ENCODE assay signal across 26 cellular contexts in the genomic region with DNA sequence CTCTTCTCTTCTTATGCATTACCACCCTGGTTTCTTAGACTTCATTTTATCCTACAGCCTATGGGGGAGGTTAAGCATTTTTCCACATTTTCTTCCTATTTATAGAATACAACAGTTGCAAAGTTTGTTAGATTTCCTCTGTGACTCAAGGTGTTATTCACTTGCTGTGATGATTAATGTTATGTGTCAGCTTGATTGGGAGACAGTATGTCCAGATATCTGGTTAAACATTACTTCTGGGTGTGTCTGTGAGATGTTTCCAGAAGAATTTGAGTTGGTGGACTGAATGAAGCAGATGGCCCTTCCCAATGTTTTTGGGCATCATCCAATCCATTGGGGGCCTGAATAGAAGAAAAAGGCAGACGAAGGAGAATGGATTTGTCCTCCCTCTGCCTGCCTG.
DNase-seq lines count a peak whose midpoint lies in the region; ATAC-seq and TF ChIP-seq lines count a peak whose summit lies in the region.
"Had no signal": no experiment of that assay in that cellular context is flagged by ENCODE, and none has a peak within 500 bp of the region (broad histone marks: within the 10 kb centered on the region; RNA-seq: fewer than 3 reads in every experiment).

No MANE protein-coding gene starts in this region.

- 67% methylated on average over 1 of the region's 1 CpG for WGBS in hepatocyte (ENCODE audit: low lambda C conversion rate, missing lambda C conversion rate)
- 32 to 92% (median 39%) methylated on average over 1 of the region's 1 CpG for WGBS in heart left ventricle, 4 donors

- peak; percentile 44 for DNase-seq in Caki2 (ENCODE audit: low read depth)
- peak; percentile 19 for DNase-seq in RKO (ENCODE audit: low spot score)
- DNase-seq in epithelial cell of proximal tubule (ENCODE audit: low read depth): peak; percentile 59
- DNase-seq in neural crest cell (ENCODE audit: low read depth, low spot score): no peak
- DNase-seq in SJCRH30: no peak
- DNase-seq in hepatocyte (ENCODE audit: low spot score): no peak
- no peak for DNase-seq in heart left ventricle
- DNase-seq: activated CD4-positive, alpha-beta T cell treated with anti-CD3 and anti-CD28 coated beads for 48 hours; activated naive CD4-positive, alpha-beta T cell treated with anti-CD3 and anti-CD28 coated beads, Interleukin-2, amount 50 U/mL, for 16 hours; activated T-cell treated with anti-CD3 and anti-CD28 coated beads, Interleukin-2, amount 50 U/mL, for 72 hours; CD4-positive, alpha-beta T cell; GF-D8; mesendoderm; naive thymus-derived CD8-positive, alpha-beta T cell; NCI-H1048; NCI-H1930; NCI-H226; OCI-M1; ovary; right lobe of liver; stimulated activated CD4-positive, alpha-beta T cell treated with anti-CD3 and anti-CD28 coated beads, Interleukin-15, amount 100 ng/mL, for 24 hours; T-helper 2 cell; upper lobe of left lung had no signal

- no peaks in the 10 kb centered on the region for H3K79me2 ChIP-seq in hepatocyte

- H3K4me1 ChIP-seq in SJCRH30: peaks cover 19% of the 10 kb centered on the region
- no peaks in the 10 kb centered on the region for H3K4me1 ChIP-seq in hepatocyte (ENCODE audit: insufficient read depth)
- H3K4me1 ChIP-seq in heart left ventricle: no peaks in the 10 kb centered on the region
- H3K4me1 ChIP-seq: gastroesophageal sphincter, right lobe of liver, upper lobe of left lung had no signal

- no peak for TF ChIP-seq POLR2A in heart left ventricle (IDR thresholded peaks at IDR 0.05)

- H3K9me3 ChIP-seq in SJCRH30 (replicated peaks) (0 out of 2 replicates have a peak, but pooled peaks cover 5% of the 10 kb centered on the region), hepatocyte (ENCODE audit: low read depth) (no peaks in the 10 kb centered on the region), heart left ventricle (peaks cover 0 to 20% (median 3%) of the 10 kb centered on the region in 12 donors)
- H3K9me3 ChIP-seq: ovary, right lobe of liver, upper lobe of left lung had no signal

- no peak overlapping the region for H3K4me2 ChIP-seq in hepatocyte

- peak overlapping the region; percentile 14 for H3K27ac Mint-ChIP-seq in neural crest cell (ENCODE audit: unreplicated experiment)
- H3K27ac Mint-ChIP-seq: activated T-cell treated with anti-CD3 and anti-CD28 coated beads, Interleukin-2, amount 50 U/mL, for 72 hours; CD4-positive, alpha-beta T cell; naive thymus-derived CD8-positive, alpha-beta T cell had no signal

- H3K4me1 Mint-ChIP-seq in neural crest cell: no peaks in the 10 kb centered on the region
- H3K4me1 Mint-ChIP-seq: central memory CD8-positive, alpha-beta T cell; naive thymus-derived CD8-positive, alpha-beta T cell had no signal

- peaks cover 9% of the 10 kb centered on the region for H3K9me3 Mint-ChIP-seq in neural crest cell

- no peak overlapping the region for H2AFZ ChIP-seq in hepatocyte

- intact Hi-C loops in heart left ventricle (cut with DNase I): loop anchor here in 1 of 10 donors (10.0 kb wide), 1 partner anchor 693 kb away; no protein-coding TSS in a partner anchor

- no peak overlapping the region for H3K27ac ChIP-seq in SJCRH30
- no peak overlapping the region for H3K27ac ChIP-seq in hepatocyte
- no peak overlapping the region for H3K27ac ChIP-seq in heart left ventricle
- H3K27ac ChIP-seq: gastroesophageal sphincter, ovary, right lobe of liver, upper lobe of left lung had no signal

- H3K27me3 Mint-ChIP-seq in neural crest cell (ENCODE audit: low read depth): no peaks in the 10 kb centered on the region
- H3K27me3 Mint-ChIP-seq: CD4-positive, alpha-beta T cell; central memory CD8-positive, alpha-beta T cell; naive thymus-derived CD8-positive, alpha-beta T cell had no signal

- no peaks in the 10 kb centered on the region for H3K9me2 ChIP-seq in hepatocyte (replicated peaks; ENCODE audit: insufficient read depth)

- no peak overlapping the region for H3K4me3 Mint-ChIP-seq in neural crest cell
- H3K4me3 Mint-ChIP-seq: activated T-cell treated with anti-CD3 and anti-CD28 coated beads, Interleukin-2, amount 50 U/mL, for 72 hours; CD4-positive, alpha-beta T cell; central memory CD8-positive, alpha-beta T cell; naive thymus-derived CD8-positive, alpha-beta T cell had no signal

- H3K27me3 ChIP-seq in SJCRH30 (no peaks in the 10 kb centered on the region), hepatocyte (no peaks in the 10 kb centered on the region), heart left ventricle (no peaks in the 10 kb centered on the region)
- H3K27me3 ChIP-seq: gastroesophageal sphincter, ovary, right lobe of liver, upper lobe of left lung had no signal

- H4K20me1 ChIP-seq in hepatocyte (ENCODE audit: insufficient read depth, poor library complexity, severe bottlenecking): no peaks in the 10 kb centered on the region

- in situ Hi-C loops in Caki2 (cut with HindIII; ENCODE audit: low pct_unique_long_range_greater_than_20kb, low sequenced_read_pairs): no loop called here

- no peak overlapping the region for H3K4me3 ChIP-seq in epithelial cell of proximal tubule (ENCODE audit: low read depth, low read length)
- H3K4me3 ChIP-seq in SJCRH30: no peak overlapping the region
- H3K4me3 ChIP-seq in hepatocyte: no peak overlapping the region
- H3K4me3 ChIP-seq in heart left ventricle: no peak overlapping the region
- H3K4me3 ChIP-seq: gastroesophageal sphincter, ovary, right lobe of liver, upper lobe of left lung had no signal

- ATAC-seq in HG02870 (IDR thresholded peaks at IDR 0.05; ENCODE audit: unreplicated experiment): no peak
- ATAC-seq in heart left ventricle: no peak
- ATAC-seq: activated T-cell treated with anti-CD3 and anti-CD28 coated beads, Interleukin-2, amount 50 U/mL, for 72 hours; gastroesophageal sphincter; naive thymus-derived CD8-positive, alpha-beta T cell; right lobe of liver had no signal

- peaks cover 5% of the 10 kb centered on the region for H3K36me3 Mint-ChIP-seq in neural crest cell (ENCODE audit: low read depth)

- no peaks in the 10 kb centered on the region for H3K36me3 ChIP-seq in SJCRH30
- H3K36me3 ChIP-seq in hepatocyte (replicated peaks; ENCODE audit: insufficient read depth, low read depth): no peaks in the 10 kb centered on the region
- no peaks in the 10 kb centered on the region for H3K36me3 ChIP-seq in heart left ventricle
- H3K36me3 ChIP-seq: gastroesophageal sphincter, ovary, right lobe of liver, upper lobe of left lung had no signal

- TF ChIP-seq CTCF in epithelial cell of proximal tubule (conservative IDR thresholded peaks at IDR 0.05; ENCODE audit: low read depth, low read length) (no peak), neural crest cell (conservative IDR thresholded peaks at IDR 0.05) (no peak), hepatocyte (IDR thresholded peaks at IDR 0.05; ENCODE audit: poor library complexity) (no peak), heart left ventricle (IDR thresholded peaks at IDR 0.05) (no peak)

Comparison
In these comparisons a context has a peak if more than half of its experiments do, and no peak if none do; other contexts are left out.
1. DNase-seq: peak in Caki2 (single experiment), RKO (single experiment) and epithelial cell of proximal tubule (single experiment); none in neural crest cell (single experiment), SJCRH30 (0 of 2), hepatocyte (single experiment) and heart left ventricle (0 of 5).